Comparison of ENCODE assay signal across 21 cellular contexts in the genomic region with DNA sequence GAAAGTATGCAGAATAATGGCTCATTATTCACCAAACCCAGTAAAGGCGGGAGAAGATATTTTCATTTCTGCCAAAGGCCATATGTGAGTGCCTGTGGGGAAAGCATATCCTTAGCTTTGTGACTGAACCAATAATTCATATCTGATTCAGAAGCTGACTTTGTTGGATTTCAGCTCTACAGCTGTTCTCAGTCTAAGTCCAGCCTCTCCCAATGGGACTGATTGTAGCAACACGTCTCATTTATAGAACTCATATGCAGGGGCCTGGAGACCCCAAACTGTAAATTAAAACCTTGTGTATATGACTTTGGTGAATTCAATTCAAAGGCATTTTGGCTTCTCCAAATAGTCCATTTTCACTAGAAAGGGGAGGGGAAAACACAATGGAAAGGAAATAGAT.
A peak's percentile ranks its signal among the peaks of the same experiment; 100 is the strongest.
DNase-seq lines count a peak whose midpoint lies in the region; ATAC-seq and TF ChIP-seq lines count a peak whose summit lies in the region.
"Had no signal": no experiment of that assay in that cellular context is flagged by ENCODE, and none has a peak within 500 bp of the region (broad histone marks: within the 10 kb centered on the region; RNA-seq: fewer than 3 reads in every experiment).

No MANE protein-coding gene starts in this region.

- no peaks in the 10 kb centered on the region for H3K36me3 ChIP-seq in A673 (ENCODE audit: insufficient read depth, low read length, poor library complexity, severe bottlenecking)
- H3K36me3 ChIP-seq: BE2C; BLaER1 treated with 17β-estradiol and CSF1 and Interleukin-3, amounts not matched to agents 10 nM and 100 nM had no signal

- peaks cover 6% of the 10 kb centered on the region for H3K9me3 Mint-ChIP-seq in type B pancreatic cell
- H3K9me3 Mint-ChIP-seq: CD4-positive, alpha-beta T cell; CD8-positive, alpha-beta memory T cell; GM23338; H9 had no signal

- H3K4me3 ChIP-seq in A673 (ENCODE audit: low read depth, low read length, poor library complexity, severe bottlenecking), result no peak overlapping the region
- H3K4me3 ChIP-seq: BLaER1 treated with 17β-estradiol and CSF1 and Interleukin-3, amounts not matched to agents 10 nM and 100 nM; GM23338 had no signal

- H3K4me3 Mint-ChIP-seq in type B pancreatic cell, result no peak overlapping the region
- H3K4me3 Mint-ChIP-seq: CD14-positive monocyte; CD4-positive, alpha-beta T cell; CD8-positive, alpha-beta memory T cell; GM23338; H9 had no signal

- peaks cover 7% of the 10 kb centered on the region for H3K27me3 Mint-ChIP-seq in type B pancreatic cell

- CTCF ChIA-PET in A673 (lab: Charles Lee), result interaction anchor here (0.6 kb wide), 1 partner anchor 775 kb away, joined by 3 read pairs; no protein-coding TSS in a partner anchor

- peaks cover 9% of the 10 kb centered on the region for H3K36me3 Mint-ChIP-seq in type B pancreatic cell
- H3K36me3 Mint-ChIP-seq: CD14-positive monocyte had no signal

- no peaks in the 10 kb centered on the region for H3K27me3 ChIP-seq in A673 (replicated peaks; ENCODE audit: insufficient read depth, low read depth, low read length, poor library complexity)
- H3K27me3 ChIP-seq: BE2C; BLaER1 treated with 17β-estradiol and CSF1 and Interleukin-3, amounts not matched to agents 10 nM and 100 nM had no signal

- TF ChIP-seq CTCF in A673 (conservative IDR thresholded peaks at IDR 0.05; ENCODE audit: low read depth, low read length) (no peak), type B pancreatic cell (conservative IDR thresholded peaks at IDR 0.05) (no peak)

- H3K27ac Mint-ChIP-seq in type B pancreatic cell, result peak overlapping the region; percentile 17
- H3K27ac Mint-ChIP-seq: CD14-positive monocyte; CD4-positive, alpha-beta T cell; CD8-positive, alpha-beta memory T cell; GM23338; H9 had no signal

- DNase-seq in A673 (ENCODE audit: low spot score), result peak; percentile 47
- DNase-seq in fibroblast of peridontal ligament (ENCODE audit: extremely low read depth), result peak; percentile 10
- DNase-seq in myocyte (ENCODE audit: low read depth), result peak; percentile 18
- DNase-seq in type B pancreatic cell (ENCODE audit: extremely low spot score, unreplicated experiment), result no peak
- DNase-seq in germinal center (ENCODE audit: low spot score), result no peak
- no peak for DNase-seq in NCI-H2196 (lab: John Stamatoyannopoulos, UW; ENCODE audit: unreplicated experiment)
- DNase-seq: ACHN; AML-193; BE2C; CD4-positive, alpha-beta T cell; CD8-positive, alpha-beta memory T cell; DMS 273 treated with DMSO at 0.1 percent for 48 hours; DMS79 treated with DMSO at 0.1 percent for 48 hours; GF-D8; H9 had no signal

- intact Hi-C loops in A673 (cut with micrococcal nuclease; ENCODE audit: unreplicated experiment), result no loop called here

- no TSS peak for BruUV-seq in A673 (replicated peaks; lab: Mats Ljungman, UMichigan)

- H3K27ac ChIP-seq in A673 (ENCODE audit: low read depth, low read length, poor library complexity, severe bottlenecking), result no peak overlapping the region
- H3K27ac ChIP-seq: 22Rv1; BLaER1 treated with 17β-estradiol and CSF1 and Interleukin-3, amounts not matched to agents 10 nM and 100 nM had no signal

- POLR2A ChIA-PET in A673 (lab: Charles Lee; ENCODE audit: low non-redundant PET), result no interaction called here

- ATAC-seq in HG03039 (IDR thresholded peaks at IDR 0.05; ENCODE audit: unreplicated experiment), result no peak
- ATAC-seq: GM23338, HCT116 had no signal

- no peaks in the 10 kb centered on the region for H3K9me3 ChIP-seq in A673 (ENCODE audit: low read depth, low read length, poor library complexity, severe bottlenecking)
- H3K9me3 ChIP-seq: BE2C; BLaER1 treated with 17β-estradiol and CSF1 and Interleukin-3, amounts not matched to agents 10 nM and 100 nM had no signal

- H3K4me1 Mint-ChIP-seq in type B pancreatic cell (ENCODE audit: unreplicated experiment), result peaks cover 28% of the 10 kb centered on the region
- H3K4me1 Mint-ChIP-seq: CD8-positive, alpha-beta memory T cell had no signal

- H3K4me1 ChIP-seq in A673 (ENCODE audit: insufficient read depth, low read length, poor library complexity, severe bottlenecking), result peaks cover 13% of the 10 kb centered on the region
- H3K4me1 ChIP-seq: BLaER1 treated with 17β-estradiol and CSF1 and Interleukin-3, amounts not matched to agents 10 nM and 100 nM had no signal

Comparison
In these comparisons a context has a peak if more than half of its experiments do, and no peak if none do; other contexts are left out.
1. DNase-seq: peak in A673 (single experiment), fibroblast of peridontal ligament (single experiment) and myocyte (single experiment); none in type B pancreatic cell (single experiment), germinal center (single experiment) and NCI-H2196 (single experiment).